ENCODE assay signal across 1 cellular context in genomic region chr6:13419826-13420225, GRCh38.
TF ChIP-seq lines count a peak whose summit lies in the region.

No MANE protein-coding gene starts in this region.

TF ChIP-seq in GM12878, 131 proteins besides CTCF, POLR2A, EP300 and RAD21:
- no peak for TF ChIP-seq USF1 (IDR thresholded peaks at IDR 0.05; ENCODE audit: borderline replicate concordance, extremely low read length, insufficient read depth, low read depth, low read length)
- no peak for TF ChIP-seq BRCA1 (IDR thresholded peaks at IDR 0.05; ENCODE audit: low read depth, low read length)
- no peak for TF ChIP-seq E4F1 (IDR thresholded peaks at IDR 0.05; ENCODE audit: borderline replicate concordance, partially characterized antibody)
